ENCODE assay signal across 2 cellular contexts in the genomic region with DNA sequence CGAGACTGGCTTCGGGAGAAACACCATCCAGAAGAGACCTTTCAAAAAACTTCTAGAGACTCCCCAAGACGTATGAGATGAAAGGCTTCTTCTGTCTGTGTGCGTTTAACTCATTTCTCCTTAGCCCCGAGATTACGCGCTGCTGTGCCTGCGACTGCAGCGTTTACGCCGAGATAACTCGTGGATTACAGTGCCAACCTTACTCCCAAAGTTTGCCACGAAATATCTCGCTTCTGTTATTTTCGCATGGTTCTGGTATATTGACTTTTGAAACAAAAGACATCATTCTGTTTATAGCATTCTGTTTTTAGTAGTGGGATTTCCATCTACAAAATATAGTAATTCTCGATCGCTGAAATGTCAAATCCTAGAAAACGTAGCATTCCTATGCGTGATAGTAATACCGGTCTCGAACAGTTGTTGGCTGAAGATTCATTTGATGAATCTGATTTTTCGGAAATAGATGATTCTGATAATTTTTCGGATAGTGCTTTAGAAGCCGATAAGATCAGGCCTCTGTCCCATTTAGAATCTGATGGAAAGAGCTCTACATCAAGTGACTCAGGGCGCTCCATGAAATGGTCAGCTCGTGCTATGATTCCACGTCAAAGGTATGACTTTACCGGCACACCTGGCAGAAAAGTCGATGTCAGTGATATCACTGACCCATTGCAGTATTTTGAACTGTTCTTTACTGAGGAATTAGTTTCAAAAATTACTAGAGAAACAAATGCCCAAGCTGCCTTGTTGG.
A peak's percentile ranks its signal among the peaks of the same experiment; 100 is the strongest.
TF ChIP-seq lines count a peak whose summit lies in the region.

No MANE protein-coding gene starts in this region.

TF ChIP-seq in K562, 482 proteins besides CTCF, POLR2A, EP300 and RAD21 (continues in another document):
- TF ChIP-seq, protein P1, sequence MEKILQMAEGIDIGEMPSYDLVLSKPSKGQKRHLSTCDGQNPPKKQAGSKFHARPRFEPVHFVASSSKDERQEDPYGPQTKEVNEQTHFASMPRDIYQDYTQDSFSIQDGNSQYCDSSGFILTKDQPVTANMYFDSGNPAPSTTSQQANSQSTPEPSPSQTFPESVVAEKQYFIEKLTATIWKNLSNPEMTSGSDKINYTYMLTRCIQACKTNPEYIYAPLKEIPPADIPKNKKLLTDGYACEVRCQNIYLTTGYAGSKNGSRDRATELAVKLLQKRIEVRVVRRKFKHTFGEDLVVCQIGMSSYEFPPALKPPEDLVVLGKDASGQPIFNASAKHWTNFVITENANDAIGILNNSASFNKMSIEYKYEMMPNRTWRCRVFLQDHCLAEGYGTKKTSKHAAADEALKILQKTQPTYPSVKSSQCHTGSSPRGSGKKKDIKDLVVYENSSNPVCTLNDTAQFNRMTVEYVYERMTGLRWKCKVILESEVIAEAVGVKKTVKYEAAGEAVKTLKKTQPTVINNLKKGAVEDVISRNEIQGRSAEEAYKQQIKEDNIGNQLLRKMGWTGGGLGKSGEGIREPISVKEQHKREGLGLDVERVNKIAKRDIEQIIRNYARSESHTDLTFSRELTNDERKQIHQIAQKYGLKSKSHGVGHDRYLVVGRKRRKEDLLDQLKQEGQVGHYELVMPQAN (IDR thresholded peaks at IDR 0.05; ENCODE audit: borderline replicate concordance), result peak; percentile 18; the same call in 1 of the 2 replicates
- TF ChIP-seq, protein P2, sequence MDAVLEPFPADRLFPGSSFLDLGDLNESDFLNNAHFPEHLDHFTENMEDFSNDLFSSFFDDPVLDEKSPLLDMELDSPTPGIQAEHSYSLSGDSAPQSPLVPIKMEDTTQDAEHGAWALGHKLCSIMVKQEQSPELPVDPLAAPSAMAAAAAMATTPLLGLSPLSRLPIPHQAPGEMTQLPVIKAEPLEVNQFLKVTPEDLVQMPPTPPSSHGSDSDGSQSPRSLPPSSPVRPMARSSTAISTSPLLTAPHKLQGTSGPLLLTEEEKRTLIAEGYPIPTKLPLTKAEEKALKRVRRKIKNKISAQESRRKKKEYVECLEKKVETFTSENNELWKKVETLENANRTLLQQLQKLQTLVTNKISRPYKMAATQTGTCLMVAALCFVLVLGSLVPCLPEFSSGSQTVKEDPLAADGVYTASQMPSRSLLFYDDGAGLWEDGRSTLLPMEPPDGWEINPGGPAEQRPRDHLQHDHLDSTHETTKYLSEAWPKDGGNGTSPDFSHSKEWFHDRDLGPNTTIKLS (IDR thresholded peaks at IDR 0.05; ENCODE audit: borderline replicate concordance, low read depth), result 0 out of 2 replicates have a peak, but pooled peaks have one; percentile 16
- TF ChIP-seq GABPA (tag; conservative IDR thresholded peaks at IDR 0.05; ENCODE audit: low read depth) (peak; percentile 78), ARNT (IDR thresholded peaks at IDR 0.05) (0 out of 4 replicates have a peak, but pooled peaks of 1 of the 2 experiments have one; percentile 51), SRSF7 (optimal IDR thresholded peaks at IDR 0.05; ENCODE audit: low read depth, low read length) (no peak), RBBP5 (IDR thresholded peaks at IDR 0.05; ENCODE audit: borderline replicate concordance, insufficient read depth, low read length, poor library complexity, severe bottlenecking) (peak; percentile 6), MIER1 (IDR thresholded peaks at IDR 0.05; ENCODE audit: low read depth) (0 out of 2 replicates have a peak, but pooled peaks have one; percentile 43), ZNF212 (CRISPR knock-in tag; IDR thresholded peaks at IDR 0.05) (no peak), HDAC1 (IDR thresholded peaks at IDR 0.05) (peak in 1 of 2 experiments; percentile 2; a peak in 1 of 4 replicates)
- TF ChIP-seq, protein P3, sequence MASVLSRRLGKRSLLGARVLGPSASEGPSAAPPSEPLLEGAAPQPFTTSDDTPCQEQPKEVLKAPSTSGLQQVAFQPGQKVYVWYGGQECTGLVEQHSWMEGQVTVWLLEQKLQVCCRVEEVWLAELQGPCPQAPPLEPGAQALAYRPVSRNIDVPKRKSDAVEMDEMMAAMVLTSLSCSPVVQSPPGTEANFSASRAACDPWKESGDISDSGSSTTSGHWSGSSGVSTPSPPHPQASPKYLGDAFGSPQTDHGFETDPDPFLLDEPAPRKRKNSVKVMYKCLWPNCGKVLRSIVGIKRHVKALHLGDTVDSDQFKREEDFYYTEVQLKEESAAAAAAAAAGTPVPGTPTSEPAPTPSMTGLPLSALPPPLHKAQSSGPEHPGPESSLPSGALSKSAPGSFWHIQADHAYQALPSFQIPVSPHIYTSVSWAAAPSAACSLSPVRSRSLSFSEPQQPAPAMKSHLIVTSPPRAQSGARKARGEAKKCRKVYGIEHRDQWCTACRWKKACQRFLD (CRISPR knock-in tag; IDR thresholded peaks at IDR 0.05), result no peak; the same call in 1 of the 2 replicates

TF ChIP-seq in HepG2, 621 proteins besides CTCF, POLR2A, EP300 and RAD21 (continues in another document):
- TF ChIP-seq ZNF235 (CRISPR knock-in tag; IDR thresholded peaks at IDR 0.05; ENCODE audit: borderline replicate concordance) (no peak), JUND (CRISPR knock-in tag; IDR thresholded peaks at IDR 0.05) (no peak), AGO1 (IDR thresholded peaks at IDR 0.05; ENCODE audit: low read depth, low read length, poor library complexity, severe bottlenecking) (no peak), ZNF44 (CRISPR knock-in tag; IDR thresholded peaks at IDR 0.05) (no peak), HOXA7 (CRISPR knock-in tag; IDR thresholded peaks at IDR 0.05) (no peak), ZNF563 (CRISPR knock-in tag; IDR thresholded peaks at IDR 0.05) (no peak), ZFY (CRISPR knock-in tag; IDR thresholded peaks at IDR 0.05) (0 out of 2 replicates have a peak, but pooled peaks have one; percentile 48), NFATC3 (CRISPR knock-in tag; IDR thresholded peaks at IDR 0.05) (0 out of 2 replicates have a peak, but pooled peaks have one; percentile 1), SKI (IDR thresholded peaks at IDR 0.05; ENCODE audit: partially characterized antibody) (peak; percentile 6), ZNF343 (CRISPR knock-in tag; IDR thresholded peaks at IDR 0.05) (no peak), MTF1 (CRISPR knock-in tag; IDR thresholded peaks at IDR 0.05) (no peak), ZNF713 (CRISPR knock-in tag; IDR thresholded peaks at IDR 0.05) (no peak), CBX5 (CRISPR knock-in tag; IDR thresholded peaks at IDR 0.05; ENCODE audit: borderline replicate concordance) (no peak), HES4 (CRISPR knock-in tag; IDR thresholded peaks at IDR 0.05; ENCODE audit: borderline replicate concordance) (no peak), HNRNPH1 (optimal IDR thresholded peaks at IDR 0.05; ENCODE audit: low read depth, low read length) (no peak), ETV5 (CRISPR knock-in tag; IDR thresholded peaks at IDR 0.05; ENCODE audit: borderline replicate concordance) (no peak), KDM3A (CRISPR knock-in tag; IDR thresholded peaks at IDR 0.05; ENCODE audit: low read depth) (no peak)
- TF ChIP-seq, protein P4, sequence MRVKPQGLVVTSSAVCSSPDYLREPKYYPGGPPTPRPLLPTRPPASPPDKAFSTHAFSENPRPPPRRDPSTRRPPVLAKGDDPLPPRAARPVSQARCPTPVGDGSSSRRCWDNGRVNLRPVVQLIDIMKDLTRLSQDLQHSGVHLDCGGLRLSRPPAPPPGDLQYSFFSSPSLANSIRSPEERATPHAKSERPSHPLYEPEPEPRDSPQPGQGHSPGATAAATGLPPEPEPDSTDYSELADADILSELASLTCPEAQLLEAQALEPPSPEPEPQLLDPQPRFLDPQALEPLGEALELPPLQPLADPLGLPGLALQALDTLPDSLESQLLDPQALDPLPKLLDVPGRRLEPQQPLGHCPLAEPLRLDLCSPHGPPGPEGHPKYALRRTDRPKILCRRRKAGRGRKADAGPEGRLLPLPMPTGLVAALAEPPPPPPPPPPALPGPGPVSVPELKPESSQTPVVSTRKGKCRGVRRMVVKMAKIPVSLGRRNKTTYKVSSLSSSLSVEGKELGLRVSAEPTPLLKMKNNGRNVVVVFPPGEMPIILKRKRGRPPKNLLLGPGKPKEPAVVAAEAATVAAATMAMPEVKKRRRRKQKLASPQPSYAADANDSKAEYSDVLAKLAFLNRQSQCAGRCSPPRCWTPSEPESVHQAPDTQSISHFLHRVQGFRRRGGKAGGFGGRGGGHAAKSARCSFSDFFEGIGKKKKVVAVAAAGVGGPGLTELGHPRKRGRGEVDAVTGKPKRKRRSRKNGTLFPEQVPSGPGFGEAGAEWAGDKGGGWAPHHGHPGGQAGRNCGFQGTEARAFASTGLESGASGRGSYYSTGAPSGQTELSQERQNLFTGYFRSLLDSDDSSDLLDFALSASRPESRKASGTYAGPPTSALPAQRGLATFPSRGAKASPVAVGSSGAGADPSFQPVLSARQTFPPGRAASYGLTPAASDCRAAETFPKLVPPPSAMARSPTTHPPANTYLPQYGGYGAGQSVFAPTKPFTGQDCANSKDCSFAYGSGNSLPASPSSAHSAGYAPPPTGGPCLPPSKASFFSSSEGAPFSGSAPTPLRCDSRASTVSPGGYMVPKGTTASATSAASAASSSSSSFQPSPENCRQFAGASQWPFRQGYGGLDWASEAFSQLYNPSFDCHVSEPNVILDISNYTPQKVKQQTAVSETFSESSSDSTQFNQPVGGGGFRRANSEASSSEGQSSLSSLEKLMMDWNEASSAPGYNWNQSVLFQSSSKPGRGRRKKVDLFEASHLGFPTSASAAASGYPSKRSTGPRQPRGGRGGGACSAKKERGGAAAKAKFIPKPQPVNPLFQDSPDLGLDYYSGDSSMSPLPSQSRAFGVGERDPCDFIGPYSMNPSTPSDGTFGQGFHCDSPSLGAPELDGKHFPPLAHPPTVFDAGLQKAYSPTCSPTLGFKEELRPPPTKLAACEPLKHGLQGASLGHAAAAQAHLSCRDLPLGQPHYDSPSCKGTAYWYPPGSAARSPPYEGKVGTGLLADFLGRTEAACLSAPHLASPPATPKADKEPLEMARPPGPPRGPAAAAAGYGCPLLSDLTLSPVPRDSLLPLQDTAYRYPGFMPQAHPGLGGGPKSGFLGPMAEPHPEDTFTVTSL (CRISPR knock-in tag; IDR thresholded peaks at IDR 0.05; ENCODE audit: borderline replicate concordance), result no peak
- TF ChIP-seq, protein P5, sequence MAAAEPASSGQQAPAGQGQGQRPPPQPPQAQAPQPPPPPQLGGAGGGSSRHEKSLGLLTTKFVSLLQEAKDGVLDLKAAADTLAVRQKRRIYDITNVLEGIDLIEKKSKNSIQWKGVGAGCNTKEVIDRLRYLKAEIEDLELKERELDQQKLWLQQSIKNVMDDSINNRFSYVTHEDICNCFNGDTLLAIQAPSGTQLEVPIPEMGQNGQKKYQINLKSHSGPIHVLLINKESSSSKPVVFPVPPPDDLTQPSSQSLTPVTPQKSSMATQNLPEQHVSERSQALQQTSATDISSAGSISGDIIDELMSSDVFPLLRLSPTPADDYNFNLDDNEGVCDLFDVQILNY (CRISPR knock-in tag; conservative IDR thresholded peaks at IDR 0.05), result no peak
- TF ChIP-seq, protein P6, sequence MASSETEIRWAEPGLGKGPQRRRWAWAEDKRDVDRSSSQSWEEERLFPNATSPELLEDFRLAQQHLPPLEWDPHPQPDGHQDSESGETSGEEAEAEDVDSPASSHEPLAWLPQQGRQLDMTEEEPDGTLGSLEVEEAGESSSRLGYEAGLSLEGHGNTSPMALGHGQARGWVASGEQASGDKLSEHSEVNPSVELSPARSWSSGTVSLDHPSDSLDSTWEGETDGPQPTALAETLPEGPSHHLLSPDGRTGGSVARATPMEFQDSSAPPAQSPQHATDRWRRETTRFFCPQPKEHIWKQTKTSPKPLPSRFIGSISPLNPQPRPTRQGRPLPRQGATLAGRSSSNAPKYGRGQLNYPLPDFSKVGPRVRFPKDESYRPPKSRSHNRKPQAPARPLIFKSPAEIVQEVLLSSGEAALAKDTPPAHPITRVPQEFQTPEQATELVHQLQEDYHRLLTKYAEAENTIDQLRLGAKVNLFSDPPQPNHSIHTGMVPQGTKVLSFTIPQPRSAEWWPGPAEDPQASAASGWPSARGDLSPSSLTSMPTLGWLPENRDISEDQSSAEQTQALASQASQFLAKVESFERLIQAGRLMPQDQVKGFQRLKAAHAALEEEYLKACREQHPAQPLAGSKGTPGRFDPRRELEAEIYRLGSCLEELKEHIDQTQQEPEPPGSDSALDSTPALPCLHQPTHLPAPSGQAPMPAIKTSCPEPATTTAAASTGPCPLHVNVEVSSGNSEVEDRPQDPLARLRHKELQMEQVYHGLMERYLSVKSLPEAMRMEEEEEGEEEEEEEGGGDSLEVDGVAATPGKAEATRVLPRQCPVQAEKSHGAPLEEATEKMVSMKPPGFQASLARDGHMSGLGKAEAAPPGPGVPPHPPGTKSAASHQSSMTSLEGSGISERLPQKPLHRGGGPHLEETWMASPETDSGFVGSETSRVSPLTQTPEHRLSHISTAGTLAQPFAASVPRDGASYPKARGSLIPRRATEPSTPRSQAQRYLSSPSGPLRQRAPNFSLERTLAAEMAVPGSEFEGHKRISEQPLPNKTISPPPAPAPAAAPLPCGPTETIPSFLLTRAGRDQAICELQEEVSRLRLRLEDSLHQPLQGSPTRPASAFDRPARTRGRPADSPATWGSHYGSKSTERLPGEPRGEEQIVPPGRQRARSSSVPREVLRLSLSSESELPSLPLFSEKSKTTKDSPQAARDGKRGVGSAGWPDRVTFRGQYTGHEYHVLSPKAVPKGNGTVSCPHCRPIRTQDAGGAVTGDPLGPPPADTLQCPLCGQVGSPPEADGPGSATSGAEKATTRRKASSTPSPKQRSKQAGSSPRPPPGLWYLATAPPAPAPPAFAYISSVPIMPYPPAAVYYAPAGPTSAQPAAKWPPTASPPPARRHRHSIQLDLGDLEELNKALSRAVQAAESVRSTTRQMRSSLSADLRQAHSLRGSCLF (CRISPR knock-in tag; IDR thresholded peaks at IDR 0.05; ENCODE audit: borderline replicate concordance), result no peak
- TF ChIP-seq, protein P7, sequence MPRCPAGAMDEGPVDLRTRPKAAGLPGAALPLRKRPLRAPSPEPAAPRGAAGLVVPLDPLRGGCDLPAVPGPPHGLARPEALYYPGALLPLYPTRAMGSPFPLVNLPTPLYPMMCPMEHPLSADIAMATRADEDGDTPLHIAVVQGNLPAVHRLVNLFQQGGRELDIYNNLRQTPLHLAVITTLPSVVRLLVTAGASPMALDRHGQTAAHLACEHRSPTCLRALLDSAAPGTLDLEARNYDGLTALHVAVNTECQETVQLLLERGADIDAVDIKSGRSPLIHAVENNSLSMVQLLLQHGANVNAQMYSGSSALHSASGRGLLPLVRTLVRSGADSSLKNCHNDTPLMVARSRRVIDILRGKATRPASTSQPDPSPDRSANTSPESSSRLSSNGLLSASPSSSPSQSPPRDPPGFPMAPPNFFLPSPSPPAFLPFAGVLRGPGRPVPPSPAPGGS (CRISPR knock-in tag; IDR thresholded peaks at IDR 0.05), result no peak
- TF ChIP-seq, protein P8, sequence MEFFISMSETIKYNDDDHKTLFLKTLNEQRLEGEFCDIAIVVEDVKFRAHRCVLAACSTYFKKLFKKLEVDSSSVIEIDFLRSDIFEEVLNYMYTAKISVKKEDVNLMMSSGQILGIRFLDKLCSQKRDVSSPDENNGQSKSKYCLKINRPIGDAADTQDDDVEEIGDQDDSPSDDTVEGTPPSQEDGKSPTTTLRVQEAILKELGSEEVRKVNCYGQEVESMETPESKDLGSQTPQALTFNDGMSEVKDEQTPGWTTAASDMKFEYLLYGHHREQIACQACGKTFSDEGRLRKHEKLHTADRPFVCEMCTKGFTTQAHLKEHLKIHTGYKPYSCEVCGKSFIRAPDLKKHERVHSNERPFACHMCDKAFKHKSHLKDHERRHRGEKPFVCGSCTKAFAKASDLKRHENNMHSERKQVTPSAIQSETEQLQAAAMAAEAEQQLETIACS (CRISPR knock-in tag; IDR thresholded peaks at IDR 0.05), result no peak
